In genomic region chr2:144695661-144696060, GRCh38 we compare ENCODE assay signal across 26 cellular contexts.
"Had no signal": no experiment of that assay in that cellular context is flagged by ENCODE, and none has a peak within 500 bp of the region (broad histone marks: within the 10 kb centered on the region; RNA-seq: fewer than 3 reads in every experiment).

No MANE protein-coding gene starts in this region.

- H3K27ac ChIP-seq: adrenal gland, body of pancreas, epithelial cell of prostate had no signal

- H3K4me1 ChIP-seq: adrenal gland, body of pancreas had no signal

- H3K9me3 ChIP-seq: adrenal gland, body of pancreas had no signal

- FAIRE-seq: colon, endometrium, endothelial cell of umbilical vein had no signal

- H3K27me3 ChIP-seq: adrenal gland, body of pancreas had no signal

- DNase-seq: activated CD4-positive, alpha-beta memory T cell treated with anti-CD3 and anti-CD28 coated beads for 36 hours; activated CD4-positive, alpha-beta T cell treated with anti-CD3 and anti-CD28 coated beads for 1 hour; activated CD4-positive, alpha-beta T cell treated with anti-CD3 and anti-CD28 coated beads for 48 hours; activated CD4-positive, alpha-beta T cell treated with anti-CD3 and anti-CD28 coated beads, Interleukin-2, amount 50 U/mL, for 1 hour; activated CD8-positive, alpha-beta memory T cell treated with anti-CD3 and anti-CD28 coated beads for 24 hours; activated effector memory CD4-positive, alpha-beta T cell treated with Interleukin-2 at 50 U/mL for 16 hours; activated gamma-delta T cell treated with Interleukin-2 at 50 U/mL for 16 hours; activated naive CD4-positive, alpha-beta T cell treated with anti-CD3 and anti-CD28 coated beads, Interleukin-2, amount 50 U/mL, for 16 hours; activated naive CD4-positive, alpha-beta T cell treated with Interleukin-2 at 50 U/mL for 16 hours; activated T-cell treated with anti-CD3 and anti-CD28 coated beads, Interleukin-2, amount 50 U/mL, for 4 hours; adrenal gland; amygdala; aorta; body of pancreas; caudate nucleus; cortex of kidney; effector CD8-positive, alpha-beta T cell; foreskin fibroblast; head of caudate nucleus; hippocampal formation had no signal

- H3K36me3 ChIP-seq: adrenal gland had no signal

- H3K4me3 ChIP-seq: adrenal gland, body of pancreas had no signal

- ATAC-seq: activated T-cell treated with anti-CD3 and anti-CD28 coated beads, Interleukin-2, amount 50 U/mL, for 4 hours; activated T-helper 17 cell treated with anti-CD3 and anti-CD28 coated beads, Interleukin-2, amount 50 U/mL, for 72 hours; body of pancreas; esophagus mucosa had no signal
